In genomic region chrX:67317725-67318124, GRCh38 we compare ENCODE assay signal across 2 cellular contexts.
TF ChIP-seq lines count a peak whose summit lies in the region.

No MANE protein-coding gene starts in this region.

TF ChIP-seq in liver, 16 proteins besides CTCF, POLR2A, EP300 and RAD21 (continued from another document):
- TF ChIP-seq TAF1 (conservative IDR thresholded peaks at IDR 0.05): no peak
- no peak for TF ChIP-seq SP1 (IDR thresholded peaks at IDR 0.05)
- no peak for TF ChIP-seq NR2F2 (IDR thresholded peaks at IDR 0.05)
- TF ChIP-seq MAX (IDR thresholded peaks at IDR 0.05): no peak

TF ChIP-seq in HepG2, 621 proteins besides CTCF, POLR2A, EP300 and RAD21:
- TF ChIP-seq ZBTB49 (CRISPR knock-in tag; IDR thresholded peaks at IDR 0.05; ENCODE audit: borderline replicate concordance) (no peak), ARNT (IDR thresholded peaks at IDR 0.05) (no peak), ZNF24 (IDR thresholded peaks at IDR 0.05) (no peak), ZNF251 (CRISPR knock-in tag; IDR thresholded peaks at IDR 0.05) (no peak), PITX1 (CRISPR knock-in tag; IDR thresholded peaks at IDR 0.05) (no peak), ZNF20 (CRISPR knock-in tag; IDR thresholded peaks at IDR 0.05) (no peak), ELK4 (CRISPR knock-in tag; IDR thresholded peaks at IDR 0.05; ENCODE audit: borderline replicate concordance) (no peak), THAP9 (CRISPR knock-in tag; IDR thresholded peaks at IDR 0.05; ENCODE audit: borderline replicate concordance) (no peak), ELF3 (CRISPR knock-in tag; IDR thresholded peaks at IDR 0.05) (no peak), GMEB2 (CRISPR knock-in tag; IDR thresholded peaks at IDR 0.05; ENCODE audit: low read depth) (no peak), POGK (CRISPR knock-in tag; conservative IDR thresholded peaks at IDR 0.05) (no peak), FOXP4 (CRISPR knock-in tag; IDR thresholded peaks at IDR 0.05) (no peak), ZNF556 (CRISPR knock-in tag; IDR thresholded peaks at IDR 0.05; ENCODE audit: borderline replicate concordance) (no peak), MLX (CRISPR knock-in tag; IDR thresholded peaks at IDR 0.05) (no peak), LBX2 (CRISPR knock-in tag; IDR thresholded peaks at IDR 0.05; ENCODE audit: borderline replicate concordance) (no peak)
